8 cellular contexts compared by ENCODE assay signal in the genomic region with DNA sequence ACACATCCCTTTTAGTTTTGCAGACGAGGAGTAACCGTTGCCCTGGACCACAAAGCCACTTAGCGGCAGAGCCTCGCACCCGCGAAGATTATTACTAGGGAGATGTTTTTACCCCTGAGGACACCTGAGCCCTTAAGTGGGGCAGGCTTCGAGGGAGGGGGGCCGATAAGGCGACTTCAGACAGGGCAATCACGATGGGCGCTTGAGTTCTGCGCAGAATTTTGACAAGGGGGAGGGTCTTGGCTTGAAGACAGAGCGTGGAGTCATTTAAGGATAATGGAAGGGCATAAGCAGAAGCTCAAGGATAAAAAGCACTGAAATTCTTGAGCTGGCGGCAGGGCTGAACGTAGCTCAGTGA. TPM values are rescaled to one million over a fixed set of nuclear protein-coding genes. Genes with fewer than 3 reads are reported as not detected.
DNase-seq lines count a peak whose midpoint lies in the region; ATAC-seq and TF ChIP-seq lines count a peak whose summit lies in the region.

No MANE protein-coding gene starts in this region.

- H3K4me3 ChIP-seq in BJ (ENCODE audit: low read depth, low read length) = peak overlapping the region; percentile 81
- H3K4me3 ChIP-seq in HUES48 (ENCODE audit: low read depth, low read length) = peak overlapping the region; percentile 92
- H3K4me3 ChIP-seq in mesendoderm (ENCODE audit: low read length) = peak overlapping the region; percentile 44
- H3K4me3 ChIP-seq in tibial artery = peak overlapping the region; percentile 64 to 66

- H3K56ac ChIP-seq in mesendoderm (ENCODE audit: low read length) = peak overlapping the region; percentile 93

- H3K79me1 ChIP-seq in mesendoderm (ENCODE audit: low read length) = no peaks in the 10 kb centered on the region

- H2AK5ac ChIP-seq in mesendoderm (ENCODE audit: low read length) = no peak overlapping the region

- no peaks in the 10 kb centered on the region for H3K36me3 ChIP-seq in BJ (ENCODE audit: control insufficient read depth, insufficient read depth, low read length)
- H3K36me3 ChIP-seq in HUES48 (ENCODE audit: control insufficient read depth, insufficient read depth, low read length) = peaks cover 30% of the 10 kb centered on the region
- no peaks in the 10 kb centered on the region for H3K36me3 ChIP-seq in mesendoderm (ENCODE audit: control insufficient read depth, insufficient read depth, low read length)
- H3K36me3 ChIP-seq in tibial artery = no peaks in the 10 kb centered on the region

- no CpG with 5 or more reads among the region's 15 CpGs for WGBS in mesendoderm (ENCODE audit: extremely low coverage, insufficient coverage, low lambda C conversion rate)

- H3K9ac ChIP-seq in HUES48 (ENCODE audit: low read depth, low read length) (peak overlapping the region; percentile 31; the same call in 1 of the 2 replicates), mesendoderm (ENCODE audit: low read length) (peak overlapping the region; percentile 68)

- DNase-seq in BJ (ENCODE audit: low read depth) (no peak), dedifferentiated amniotic fluid mesenchymal stem cell (ENCODE audit: extremely low spot score) (peak; percentile 32), mesendoderm (no peak), tibial artery (peak in 1 of 2 donors; percentile 21), SW 1271 (lab: John Stamatoyannopoulos, UW) (no peak)

- H3K36me3 Mint-ChIP-seq in T-helper 1 cell treated with Interleukin-12 subunit alpha and Interleukin-12 subunit beta and Interleukin-4 antibody, amounts not matched to agents 30 μg/mL and 1 μg/mL, for 36 hours (ENCODE audit: low read depth) = peaks cover 11% of the 10 kb centered on the region

- TF ChIP-seq CTCF in BJ (IDR thresholded peaks at IDR 0.05; ENCODE audit: insufficient read depth, low read depth, low read length) = no peak
- TF ChIP-seq CTCF in tibial artery (IDR thresholded peaks at IDR 0.05) = no peak

- H3K27ac Mint-ChIP-seq in T-helper 1 cell treated with Interleukin-12 subunit alpha and Interleukin-12 subunit beta and Interleukin-4 antibody, amounts not matched to agents 30 μg/mL and 1 μg/mL, for 36 hours = peak overlapping the region; percentile 96

- H3K27ac ChIP-seq in HUES48 (ENCODE audit: low read depth, low read length) (peak overlapping the region; percentile 97), mesendoderm (ENCODE audit: low read depth, low read length) (peak overlapping the region; percentile 83), tibial artery (peak overlapping the region; percentile 85 to 90)

- POLR2A ChIA-PET in BJ (lab: Charles Lee) = no interaction called here

- H3K27me3 Mint-ChIP-seq in T-helper 1 cell treated with Interleukin-12 subunit alpha and Interleukin-12 subunit beta and Interleukin-4 antibody, amounts not matched to agents 30 μg/mL and 1 μg/mL, for 36 hours (ENCODE audit: low read depth) = peaks cover 12% of the 10 kb centered on the region

- H3K4ac ChIP-seq in mesendoderm (ENCODE audit: low read depth, low read length) = no peak overlapping the region

- peaks cover 7% of the 10 kb centered on the region; the same call in 1 of the 2 replicates for H3K4me1 ChIP-seq in HUES48 (ENCODE audit: control insufficient read depth, insufficient read depth, low read length)
- H3K4me1 ChIP-seq in mesendoderm (ENCODE audit: control insufficient read depth, low read depth, low read length) = peaks cover 3% of the 10 kb centered on the region
- H3K4me1 ChIP-seq in tibial artery = peaks cover 0 to 7% (median 6%) of the 10 kb centered on the region in 4 donors

- peaks cover 9% of the 10 kb centered on the region for H3K79me2 ChIP-seq in mesendoderm (ENCODE audit: control insufficient read depth, insufficient read depth, low read length)

- H3K4me3 Mint-ChIP-seq in T-helper 1 cell treated with Interleukin-12 subunit alpha and Interleukin-12 subunit beta and Interleukin-4 antibody, amounts not matched to agents 30 μg/mL and 1 μg/mL, for 36 hours = peak overlapping the region; percentile 90

- H3K9me3 ChIP-seq in HUES48 (ENCODE audit: control insufficient read depth, insufficient read depth, low read length) (no peaks in the 10 kb centered on the region), tibial artery (no peaks in the 10 kb centered on the region)

- intact Hi-C loops in tibial artery (cut with DNase I; ENCODE audit: low total_unique reads) = loop anchor here (5.0 kb wide), 1 partner anchor 57 kb away; the partner anchor contains the start of gene ELOVL4

- H3K4me2 ChIP-seq in mesendoderm (ENCODE audit: low read length) = peak overlapping the region; percentile 56

- H3K27me3 ChIP-seq in BJ (ENCODE audit: control insufficient read depth, insufficient read depth, low read length) (peaks cover under 1% of the 10 kb centered on the region; the same call in 1 of the 2 replicates), HUES48 (ENCODE audit: control insufficient read depth, insufficient read depth, low read length) (no peaks in the 10 kb centered on the region), mesendoderm (ENCODE audit: insufficient read depth, low read length, poor library complexity) (no peaks in the 10 kb centered on the region), tibial artery (no peaks in the 10 kb centered on the region)

- CTCF ChIA-PET in BJ (lab: Yijun Ruan, JAX) = interaction anchor here (1.0 kb wide), 1 partner anchor 55 kb away, joined by 3 read pairs; no protein-coding TSS in a partner anchor

- H2BK5ac ChIP-seq in mesendoderm (ENCODE audit: low read length) = no peak overlapping the region

- H4K5ac ChIP-seq in mesendoderm (ENCODE audit: low read length) = no peak overlapping the region

- H2BK120ac ChIP-seq in mesendoderm (ENCODE audit: low read depth, low read length) = no peak overlapping the region

- no peak overlapping the region for H2BK15ac ChIP-seq in mesendoderm (replicated peaks; ENCODE audit: low read depth)

- peak overlapping the region; percentile 43 for H3K18ac ChIP-seq in mesendoderm (ENCODE audit: low read length)

- peaks cover 38% of the 10 kb centered on the region for H3K4me1 Mint-ChIP-seq in T-helper 1 cell treated with Interleukin-12 subunit alpha and Interleukin-12 subunit beta and Interleukin-4 antibody, amounts not matched to agents 30 μg/mL and 1 μg/mL, for 36 hours (ENCODE audit: low read depth)

- H3K23ac ChIP-seq in mesendoderm (ENCODE audit: low read length) = no peak overlapping the region

- ATAC-seq in GM18907 (IDR thresholded peaks at IDR 0.05; ENCODE audit: unreplicated experiment) = peak; percentile 35

- H3K9me3 Mint-ChIP-seq in T-helper 1 cell treated with Interleukin-12 subunit alpha and Interleukin-12 subunit beta and Interleukin-4 antibody, amounts not matched to agents 30 μg/mL and 1 μg/mL, for 36 hours = no peaks in the 10 kb centered on the region

- peak overlapping the region; percentile 82 for H4K8ac ChIP-seq in mesendoderm (ENCODE audit: low read depth, low read length)

RNA-seq across cellular contexts. Expression of gene TTK, which starts 0.6 kb away (rescaled TPM):
- 5.1 and 10.5 TPM in 2 replicates for polyA plus RNA-seq in BJ (2011; rRNA removed)
- 4.8 and 5.3 TPM in 2 replicates for polyA minus RNA-seq in BJ (2011; rRNA and poly(A)+ RNA removed)
- polyA plus RNA-seq in mesendoderm (2013, experiment 1 of 2) = 48.2 TPM
- 49.4 TPM for polyA plus RNA-seq in mesendoderm (2013, experiment 2 of 2)

RNA-seq across cellular contexts. Expression of gene ELOVL4, which starts 56.5 kb away (rescaled TPM):
- polyA plus RNA-seq in BJ (2011; rRNA removed) = 0.40 and 0.69 TPM in 2 replicates
- 0.76 and 1.2 TPM in 2 replicates for polyA minus RNA-seq in BJ (2011; rRNA and poly(A)+ RNA removed)
- 4.4 TPM for polyA plus RNA-seq in mesendoderm (2013, experiment 1 of 2)
- polyA plus RNA-seq in mesendoderm (2013, experiment 2 of 2) = 4.7 TPM
